Comparison of ENCODE assay signal across 15 cellular contexts in genomic region chr12:47159348-47159747, GRCh38.
DNase-seq lines count a peak whose midpoint lies in the region; ATAC-seq lines count a peak whose summit lies in the region.
"Had no signal": no experiment of that assay in that cellular context is flagged by ENCODE, and none has a peak within 500 bp of the region (broad histone marks: within the 10 kb centered on the region; RNA-seq: fewer than 3 reads in every experiment).

No MANE protein-coding gene starts in this region.

- peaks cover 24% of the 10 kb centered on the region for H3K9me3 Mint-ChIP-seq in T-helper 1 cell treated with Interleukin-12 subunit alpha and Interleukin-12 subunit beta and Interleukin-4 antibody, amounts not matched to agents 30 μg/mL and 1 μg/mL, for 36 hours
- peaks cover 8% of the 10 kb centered on the region for H3K9me3 Mint-ChIP-seq in activated naive CD4-positive, alpha-beta T cell treated with anti-CD3 and anti-CD28 coated beads, Interleukin-2, amount 50 U/mL, for 24 hours
- peaks cover 20% of the 10 kb centered on the region for H3K9me3 Mint-ChIP-seq in activated naive CD4-positive, alpha-beta T cell treated with anti-CD3 and anti-CD28 coated beads, Interleukin-2, amount 10 ng/mL, durations not matched to agents 7 days and 5 days
- H3K9me3 Mint-ChIP-seq in central memory CD8-positive, alpha-beta T cell: peaks cover 5% of the 10 kb centered on the region

- H3K4me1 Mint-ChIP-seq in T-helper 1 cell treated with Interleukin-12 subunit alpha and Interleukin-12 subunit beta and Interleukin-4 antibody, amounts not matched to agents 30 μg/mL and 1 μg/mL, for 36 hours (ENCODE audit: low read depth): peaks cover 12% of the 10 kb centered on the region
- peaks cover 50% of the 10 kb centered on the region for H3K4me1 Mint-ChIP-seq in activated naive CD4-positive, alpha-beta T cell treated with anti-CD3 and anti-CD28 coated beads, Interleukin-2, amount 50 U/mL, for 24 hours
- peaks cover 17% of the 10 kb centered on the region for H3K4me1 Mint-ChIP-seq in activated naive CD4-positive, alpha-beta T cell treated with anti-CD3 and anti-CD28 coated beads, Interleukin-2, amount 10 ng/mL, durations not matched to agents 7 days and 5 days
- H3K4me1 Mint-ChIP-seq in central memory CD8-positive, alpha-beta T cell: peaks cover 28% of the 10 kb centered on the region

- CTCF ChIA-PET in activated naive CD4-positive, alpha-beta T cell treated with anti-CD3 and anti-CD28 coated beads, Interleukin-2, amount 10 ng/mL, durations not matched to agents 7 days and 5 days (lab: Charles Lee): interaction anchor here (0.6 kb wide), 1 partner anchor 484 kb away, joined by 3 read pairs; no protein-coding TSS in a partner anchor

- no peak overlapping the region for H3K4me3 Mint-ChIP-seq in T-helper 1 cell treated with Interleukin-12 subunit alpha and Interleukin-12 subunit beta and Interleukin-4 antibody, amounts not matched to agents 30 μg/mL and 1 μg/mL, for 36 hours
- H3K4me3 Mint-ChIP-seq in activated naive CD4-positive, alpha-beta T cell treated with anti-CD3 and anti-CD28 coated beads, Interleukin-2, amount 50 U/mL, for 24 hours: no peak overlapping the region
- no peak overlapping the region for H3K4me3 Mint-ChIP-seq in activated naive CD4-positive, alpha-beta T cell treated with anti-CD3 and anti-CD28 coated beads, Interleukin-2, amount 10 ng/mL, durations not matched to agents 7 days and 5 days
- H3K4me3 Mint-ChIP-seq in central memory CD8-positive, alpha-beta T cell: no peak overlapping the region
- H3K4me3 Mint-ChIP-seq: B cell; CD4-positive, alpha-beta T cell; CD8-positive, alpha-beta T cell had no signal

- peaks cover 39% of the 10 kb centered on the region for H3K36me3 Mint-ChIP-seq in T-helper 1 cell treated with Interleukin-12 subunit alpha and Interleukin-12 subunit beta and Interleukin-4 antibody, amounts not matched to agents 30 μg/mL and 1 μg/mL, for 36 hours (ENCODE audit: low read depth)
- H3K36me3 Mint-ChIP-seq in activated naive CD4-positive, alpha-beta T cell treated with anti-CD3 and anti-CD28 coated beads, Interleukin-2, amount 50 U/mL, for 24 hours: peaks cover 35% of the 10 kb centered on the region
- peaks cover 65% of the 10 kb centered on the region for H3K36me3 Mint-ChIP-seq in activated naive CD4-positive, alpha-beta T cell treated with anti-CD3 and anti-CD28 coated beads, Interleukin-2, amount 10 ng/mL, durations not matched to agents 7 days and 5 days
- peaks cover 8% of the 10 kb centered on the region for H3K36me3 Mint-ChIP-seq in central memory CD8-positive, alpha-beta T cell (ENCODE audit: insufficient read depth)

- no peak for DNase-seq in T-helper 1 cell
- DNase-seq in activated naive CD4-positive, alpha-beta T cell treated with anti-CD3 and anti-CD28 coated beads, Interleukin-2, amount 10 ng/mL, durations not matched to agents 7 days and 5 days: no peak
- DNase-seq in central memory CD8-positive, alpha-beta T cell (ENCODE audit: low spot score in 2 of 2): no peak
- DNase-seq in HuH-7 (ENCODE audit: low spot score): no peak
- no peak for DNase-seq in ecto neural progenitor cell (ENCODE audit: low spot score)
- DNase-seq: AML-193; Calu3; CD4-positive, alpha-beta T cell; CD8-positive, alpha-beta T cell; DMS79 treated with DMSO at 0.1 percent for 48 hours; GF-D8 had no signal

- H3K27ac Mint-ChIP-seq in T-helper 1 cell treated with Interleukin-12 subunit alpha and Interleukin-12 subunit beta and Interleukin-4 antibody, amounts not matched to agents 30 μg/mL and 1 μg/mL, for 36 hours: peak overlapping the region; percentile 47
- H3K27ac Mint-ChIP-seq in activated naive CD4-positive, alpha-beta T cell treated with anti-CD3 and anti-CD28 coated beads, Interleukin-2, amount 50 U/mL, for 24 hours: peak overlapping the region; percentile 60
- no peak overlapping the region for H3K27ac Mint-ChIP-seq in activated naive CD4-positive, alpha-beta T cell treated with anti-CD3 and anti-CD28 coated beads, Interleukin-2, amount 10 ng/mL, durations not matched to agents 7 days and 5 days
- H3K27ac Mint-ChIP-seq in central memory CD8-positive, alpha-beta T cell (ENCODE audit: low read depth): peak overlapping the region; percentile 44
- H3K27ac Mint-ChIP-seq: B cell; CD4-positive, alpha-beta T cell; CD8-positive, alpha-beta T cell had no signal

- no peak for ATAC-seq in central memory CD8-positive, alpha-beta T cell (replicated peaks; ENCODE audit: extremely low read depth, poor library complexity, severe bottlenecking)
- ATAC-seq: A549; CD8-positive, alpha-beta T cell had no signal

- no peaks in the 10 kb centered on the region for H3K27me3 Mint-ChIP-seq in T-helper 1 cell treated with Interleukin-12 subunit alpha and Interleukin-12 subunit beta and Interleukin-4 antibody, amounts not matched to agents 30 μg/mL and 1 μg/mL, for 36 hours (ENCODE audit: low read depth)
- H3K27me3 Mint-ChIP-seq in activated naive CD4-positive, alpha-beta T cell treated with anti-CD3 and anti-CD28 coated beads, Interleukin-2, amount 50 U/mL, for 24 hours: no peaks in the 10 kb centered on the region
- no peaks in the 10 kb centered on the region for H3K27me3 Mint-ChIP-seq in activated naive CD4-positive, alpha-beta T cell treated with anti-CD3 and anti-CD28 coated beads, Interleukin-2, amount 10 ng/mL, durations not matched to agents 7 days and 5 days
- no peaks in the 10 kb centered on the region for H3K27me3 Mint-ChIP-seq in central memory CD8-positive, alpha-beta T cell
- H3K27me3 Mint-ChIP-seq: B cell; CD4-positive, alpha-beta T cell had no signal
